Comparison of ENCODE assay signal across 35 cellular contexts in the genomic region with DNA sequence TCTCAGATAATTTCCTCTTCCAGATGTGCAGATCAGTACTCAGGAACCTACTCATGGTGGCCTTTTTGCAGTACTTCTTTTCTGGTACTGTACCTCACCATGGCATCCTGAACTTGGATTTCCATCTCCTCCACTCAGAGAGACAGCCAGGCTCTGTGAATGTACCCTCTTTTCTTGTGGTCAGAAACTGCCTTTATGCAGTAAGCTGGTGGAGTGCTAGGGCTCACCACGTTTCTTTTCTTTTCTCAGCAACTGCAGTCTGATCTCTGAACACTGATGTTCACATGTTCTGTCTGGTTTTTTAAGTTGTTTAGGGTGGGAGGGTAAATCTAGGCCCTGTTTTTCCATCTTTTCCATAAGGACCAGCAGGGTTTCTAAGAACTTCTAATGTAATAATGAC.
"Had no signal": no experiment of that assay in that cellular context is flagged by ENCODE, and none has a peak within 500 bp of the region (broad histone marks: within the 10 kb centered on the region; RNA-seq: fewer than 3 reads in every experiment).

No MANE protein-coding gene starts in this region.

- H3K4me3 ChIP-seq: adrenal gland, body of pancreas, breast epithelium had no signal

- H3K4me1 Mint-ChIP-seq: activated B cell treated with CpG ODN at 0.5 μM for 24 hours; activated CD4-positive, alpha-beta T cell treated with anti-CD3 and anti-CD28 coated beads, Interleukin-2, amount 10 ng/mL, durations not matched to agents 24 days and 14 days; activated naive CD8-positive, alpha-beta T cell treated with anti-CD3 and anti-CD28 coated beads for 36 hours; activated T-helper 17 cell treated with anti-CD3 and anti-CD28 coated beads, Interleukin-2, amount 50 U/mL, for 72 hours had no signal

- H3K27me3 Mint-ChIP-seq: activated CD4-positive, alpha-beta memory T cell treated with anti-CD3 and anti-CD28 coated beads for 36 hours; activated CD8-positive, alpha-beta T cell treated with anti-CD3 and anti-CD28 coated beads for 36 hours had no signal

- H3K36me3 ChIP-seq: adrenal gland, brain microvascular endothelial cell, breast epithelium had no signal

- H3K27me3 ChIP-seq: adrenal gland, body of pancreas, brain microvascular endothelial cell, breast epithelium had no signal

- ATAC-seq: activated CD8-positive, alpha-beta T cell treated with anti-CD3 and anti-CD28 coated beads for 36 hours; activated naive CD4-positive, alpha-beta T cell treated with anti-CD3 and anti-CD28 coated beads, Interleukin-2, amount 50 U/mL, for 72 hours; activated T-cell treated with anti-CD3 and anti-CD28 coated beads, Interleukin-2, amount 50 U/mL, for 4 hours; activated T-cell treated with anti-CD3 and anti-CD28 coated beads, Interleukin-2, amount 50 U/mL, for 72 hours; activated T-helper 17 cell treated with anti-CD3 and anti-CD28 coated beads, Interleukin-2, amount 50 U/mL, for 72 hours; body of pancreas had no signal

- H3K36me3 Mint-ChIP-seq: activated CD4-positive, alpha-beta memory T cell treated with anti-CD3 and anti-CD28 coated beads for 36 hours; activated naive CD4-positive, alpha-beta T cell treated with anti-CD3 and anti-CD28 coated beads, Interleukin-2, amount 50 U/mL, for 72 hours; activated naive CD8-positive, alpha-beta T cell treated with anti-CD3 and anti-CD28 coated beads for 36 hours had no signal

- H3K27ac Mint-ChIP-seq: activated B cell treated with CpG ODN at 0.5 μM for 24 hours; activated CD4-positive, alpha-beta memory T cell treated with anti-CD3 and anti-CD28 coated beads for 36 hours; activated CD4-positive, alpha-beta T cell treated with anti-CD3 and anti-CD28 coated beads, Interleukin-2, amount 10 ng/mL, durations not matched to agents 24 days and 14 days; activated CD8-positive, alpha-beta T cell treated with anti-CD3 and anti-CD28 coated beads for 36 hours; activated naive CD4-positive, alpha-beta T cell treated with anti-CD3 and anti-CD28 coated beads for 36 hours; activated naive CD4-positive, alpha-beta T cell treated with anti-CD3 and anti-CD28 coated beads, Interleukin-2, amount 50 U/mL, for 72 hours; activated naive CD8-positive, alpha-beta T cell treated with anti-CD3 and anti-CD28 coated beads for 36 hours; activated T-cell treated with anti-CD3 and anti-CD28 coated beads, Interleukin-2, amount 50 U/mL, for 72 hours; activated T-helper 1 cell treated with anti-CD3 and anti-CD28 coated beads, Interleukin-12 subunit alpha, Interleukin-12 subunit beta, Interleukin-2, Interleukin-4 antibody, amounts not matched to agents 30 ng/mL and 10 ng/mL and 1 ng/mL, durations not matched to agents 14 hours and 24 hours and 36 hours; activated T-helper 17 cell treated with anti-CD3 and anti-CD28 coated beads, Interleukin-2, amount 50 U/mL, for 72 hours; T-helper 1 cell treated with Interleukin-12 subunit alpha and Interleukin-12 subunit beta and Interleukin-4 antibody, amounts not matched to agents 30 μg/mL and 1 μg/mL, for 36 hours; T-helper 2 cell treated with Interferon-gamma antibody and Interleukin-4, amounts not matched to agents 5 μg/mL and 100 μg/mL, for 36 hours had no signal

- H3K4me3 Mint-ChIP-seq: activated B cell treated with CpG ODN at 0.5 μM for 24 hours; activated CD4-positive, alpha-beta memory T cell treated with anti-CD3 and anti-CD28 coated beads for 36 hours; activated CD4-positive, alpha-beta T cell treated with anti-CD3 and anti-CD28 coated beads, Interleukin-2, amount 10 ng/mL, durations not matched to agents 24 days and 14 days; activated CD8-positive, alpha-beta T cell treated with anti-CD3 and anti-CD28 coated beads for 36 hours; activated naive CD4-positive, alpha-beta T cell treated with anti-CD3 and anti-CD28 coated beads for 36 hours; activated naive CD8-positive, alpha-beta T cell treated with anti-CD3 and anti-CD28 coated beads for 36 hours; activated T-cell treated with anti-CD3 and anti-CD28 coated beads, Interleukin-2, amount 50 U/mL, for 4 hours; activated T-cell treated with anti-CD3 and anti-CD28 coated beads, Interleukin-2, amount 50 U/mL, for 72 hours; activated T-helper 1 cell treated with anti-CD3 and anti-CD28 coated beads, Interleukin-12 subunit alpha, Interleukin-12 subunit beta, Interleukin-2, Interleukin-4 antibody, amounts not matched to agents 30 ng/mL and 10 ng/mL and 1 ng/mL, durations not matched to agents 14 hours and 24 hours and 36 hours; activated T-helper 17 cell treated with anti-CD3 and anti-CD28 coated beads, Interleukin-2, amount 50 U/mL, for 72 hours; T-helper 1 cell treated with Interleukin-12 subunit alpha and Interleukin-12 subunit beta and Interleukin-4 antibody, amounts not matched to agents 30 μg/mL and 1 μg/mL, for 36 hours; T-helper 2 cell treated with Interferon-gamma antibody and Interleukin-4, amounts not matched to agents 5 μg/mL and 100 μg/mL, for 36 hours had no signal

- H3K27ac ChIP-seq: adrenal gland, body of pancreas, brain microvascular endothelial cell, breast epithelium, VCaP had no signal

- H3K9me3 ChIP-seq: adrenal gland, body of pancreas, breast epithelium had no signal

- H3K4me1 ChIP-seq: adrenal gland, body of pancreas, breast epithelium had no signal

- H3K9me3 Mint-ChIP-seq: activated B cell treated with CpG ODN at 0.5 μM for 24 hours; activated CD4-positive, alpha-beta memory T cell treated with anti-CD3 and anti-CD28 coated beads for 36 hours; activated CD4-positive, alpha-beta T cell treated with anti-CD3 and anti-CD28 coated beads, Interleukin-2, amount 10 ng/mL, durations not matched to agents 24 days and 14 days; activated CD8-positive, alpha-beta T cell treated with anti-CD3 and anti-CD28 coated beads for 36 hours; activated naive CD4-positive, alpha-beta T cell treated with anti-CD3 and anti-CD28 coated beads for 36 hours; activated naive CD4-positive, alpha-beta T cell treated with anti-CD3 and anti-CD28 coated beads, Interleukin-2, amount 50 U/mL, for 72 hours; activated naive CD8-positive, alpha-beta T cell treated with anti-CD3 and anti-CD28 coated beads for 36 hours; activated T-cell treated with anti-CD3 and anti-CD28 coated beads, Interleukin-2, amount 50 U/mL, for 4 hours; activated T-cell treated with anti-CD3 and anti-CD28 coated beads, Interleukin-2, amount 50 U/mL, for 72 hours; activated T-helper 1 cell treated with anti-CD3 and anti-CD28 coated beads, Interleukin-12 subunit alpha, Interleukin-12 subunit beta, Interleukin-2, Interleukin-4 antibody, amounts not matched to agents 30 ng/mL and 10 ng/mL and 1 ng/mL, durations not matched to agents 14 hours and 24 hours and 36 hours; activated T-helper 17 cell treated with anti-CD3 and anti-CD28 coated beads, Interleukin-2, amount 50 U/mL, for 72 hours; T-helper 1 cell treated with Interleukin-12 subunit alpha and Interleukin-12 subunit beta and Interleukin-4 antibody, amounts not matched to agents 30 μg/mL and 1 μg/mL, for 36 hours; T-helper 2 cell treated with Interferon-gamma antibody and Interleukin-4, amounts not matched to agents 5 μg/mL and 100 μg/mL, for 36 hours had no signal

- DNase-seq: activated B cell treated with CpG ODN at 0.5 μM for 24 hours; activated CD4-positive, alpha-beta memory T cell treated with anti-CD3 and anti-CD28 coated beads for 36 hours; activated CD4-positive, alpha-beta T cell treated with anti-CD3 and anti-CD28 coated beads for 4 hours; activated CD4-positive, alpha-beta T cell treated with anti-CD3 and anti-CD28 coated beads, Interleukin-2, amount 10 ng/mL, durations not matched to agents 24 days and 14 days; activated CD4-positive, alpha-beta T cell treated with anti-CD3 and anti-CD28 coated beads, Interleukin-2, amount 50 U/mL, for 1 hour; activated CD4-positive, alpha-beta T cell treated with anti-CD3 and anti-CD28 coated beads, Interleukin-2, amount 50 U/mL, for 4 hours; activated CD4-positive, CD25-positive, alpha-beta regulatory T cell treated with anti-CD3 and anti-CD28 coated beads, Interleukin-2, amount 50 U/mL, for 72 hours; activated CD8-positive, alpha-beta memory T cell treated with anti-CD3 and anti-CD28 coated beads, Interleukin-2, amount 50 U/mL, for 4 hours; activated CD8-positive, alpha-beta T cell treated with anti-CD3 and anti-CD28 coated beads for 36 hours; activated effector memory CD4-positive, alpha-beta T cell treated with anti-CD3 and anti-CD28 coated beads, Interleukin-2, amount 50 U/mL, for 16 hours; activated gamma-delta T cell treated with Interleukin-2 at 50 U/mL for 16 hours; activated naive CD4-positive, alpha-beta T cell; activated naive CD4-positive, alpha-beta T cell treated with anti-CD3 and anti-CD28 coated beads for 36 hours; activated naive CD4-positive, alpha-beta T cell treated with anti-CD3 and anti-CD28 coated beads, Interleukin-2, amount 50 U/mL, for 16 hours; activated naive CD8-positive, alpha-beta T cell treated with anti-CD3 and anti-CD28 coated beads for 36 hours; activated T-cell treated with anti-CD3 and anti-CD28 coated beads for 4 hours; activated T-cell treated with anti-CD3 and anti-CD28 coated beads, Interleukin-2, amount 50 U/mL, for 1 hour; activated T-cell treated with anti-CD3 and anti-CD28 coated beads, Interleukin-2, amount 50 U/mL, for 4 hours; activated T-cell treated with anti-CD3 and anti-CD28 coated beads, Interleukin-2, amount 50 U/mL, for 72 hours; adrenal gland; amniotic stem cell; aorta; body of pancreas; brain microvascular endothelial cell; central memory CD4-positive, alpha-beta T cell; T-helper 1 cell; T-helper 2 cell; T-helper 9 cell had no signal
